Comparison of ENCODE assay signal across 9 cellular contexts in genomic region chr17:21213005-21213404, GRCh38. TPM values are rescaled to one million over a fixed set of nuclear protein-coding genes. Genes with fewer than 3 reads are reported as not detected.
DNase-seq lines count a peak whose midpoint lies in the region; ATAC-seq and TF ChIP-seq lines count a peak whose summit lies in the region.
"Had no signal": no experiment of that assay in that cellular context is flagged by ENCODE, and none has a peak within 500 bp of the region (broad histone marks: within the 10 kb centered on the region; RNA-seq: fewer than 3 reads in every experiment).

No MANE protein-coding gene starts in this region.

- no peak for DNase-seq in Caco-2
- DNase-seq in PC-9: no peak
- no peak for DNase-seq in epithelial cell of esophagus (ENCODE audit: low read depth)
- no peak for DNase-seq in osteoblast (ENCODE audit: insufficient read length, low spot score, missing footprints)
- DNase-seq in cerebellar cortex (ENCODE audit: low spot score): no peak
- DNase-seq in HuH-7 (ENCODE audit: low spot score): no peak
- DNase-seq: T1000 had no signal

- no peaks in the 10 kb centered on the region for H3K27me3 Mint-ChIP-seq in Caco-2 (ENCODE audit: insufficient read depth, unreplicated experiment)

- no peaks in the 10 kb centered on the region for H3K9me2 ChIP-seq in PC-9 (ENCODE audit: insufficient read depth)

- no peaks in the 10 kb centered on the region for H3K9me3 ChIP-seq in Caco-2
- H3K9me3 ChIP-seq in PC-9 (ENCODE audit: insufficient read depth, low read depth): no peaks in the 10 kb centered on the region
- H3K9me3 ChIP-seq in osteoblast (ENCODE audit: low read depth, low read length): no peaks in the 10 kb centered on the region

- peaks cover 29% of the 10 kb centered on the region for H3K4me1 Mint-ChIP-seq in Caco-2 (ENCODE audit: low read depth, unreplicated experiment)

- H3K4me3 ChIP-seq in Caco-2 (ENCODE audit: low read depth, low read length) (peak overlapping the region; percentile 89), PC-9 (peak overlapping the region; percentile 97), epithelial cell of esophagus (ENCODE audit: low read length) (peak overlapping the region; percentile 81), osteoblast (ENCODE audit: insufficient read depth, low read length) (peak overlapping the region; percentile 97)

- H3F3A ChIP-seq in PC-9 (ENCODE audit: insufficient read depth, low read depth): 0 out of 2 replicates have a peak, but pooled peaks cover 8% of the 10 kb centered on the region

- no peak for ATAC-seq in HG03135 (IDR thresholded peaks at IDR 0.05; ENCODE audit: unreplicated experiment)
- ATAC-seq in GM19397 (IDR thresholded peaks at IDR 0.05; ENCODE audit: unreplicated experiment): no peak

- H4K20me1 ChIP-seq in PC-9 (ENCODE audit: insufficient read depth) (peaks cover 52% of the 10 kb centered on the region), osteoblast (ENCODE audit: insufficient read depth, low read length) (peaks cover 40% of the 10 kb centered on the region)

- H3K79me2 ChIP-seq in PC-9 (ENCODE audit: low read depth) (peaks cover 84% of the 10 kb centered on the region), osteoblast (ENCODE audit: insufficient read depth, low read length) (peaks cover 82% of the 10 kb centered on the region)

- POLR2A ChIA-PET in Caco-2 (lab: Charles Lee): interaction anchor here (0.7 to 1.9 kb wide), 4 partner anchors 18 to 170 kb away, joined by 3 to 9 read pairs (median 4); partner anchors contain the start of gene USP22
- POLR2A ChIA-PET in PC-9 (lab: Charles Lee; ENCODE audit: unreplicated experiment): interaction anchor here (0.7 kb wide), 1 partner anchor 56 kb away, joined by 3 read pairs; no protein-coding TSS in a partner anchor

- no peaks in the 10 kb centered on the region for H3K9me3 Mint-ChIP-seq in Caco-2 (ENCODE audit: unreplicated experiment)

- CTCF ChIA-PET in Caco-2 (lab: Charles Lee): interaction anchor here (0.9 to 1.5 kb wide), 4 partner anchors 18 to 113 kb away, joined by 3 to 8 read pairs (median 6); no protein-coding TSS in a partner anchor
- CTCF ChIA-PET in PC-9 (lab: Charles Lee): interaction anchor here (0.6 kb wide), 2 partner anchors 191 to 274 kb away, joined by 3 read pairs; no protein-coding TSS in a partner anchor

- H2AFZ ChIP-seq in PC-9 (peak overlapping the region; percentile 82; the same call in 1 of the 2 replicates), osteoblast (ENCODE audit: low read length) (no peak overlapping the region)

- H3K4me2 ChIP-seq in PC-9 (peak overlapping the region; percentile 98), osteoblast (ENCODE audit: insufficient read depth, low read length) (peak overlapping the region; percentile 89)

- no peak overlapping the region for H3K27ac ChIP-seq in PC-9
- H3K27ac ChIP-seq in osteoblast (ENCODE audit: low read depth, low read length): peak overlapping the region; percentile 89

- H3K4me1 ChIP-seq in Caco-2: peaks cover 21% of the 10 kb centered on the region; the same call in 1 of the 2 replicates
- H3K4me1 ChIP-seq in PC-9 (replicated peaks; ENCODE audit: insufficient read depth): peaks cover 32% of the 10 kb centered on the region
- H3K4me1 ChIP-seq in osteoblast (ENCODE audit: insufficient read depth, low read length): peaks cover 27% of the 10 kb centered on the region

- H3K4me3 Mint-ChIP-seq in Caco-2 (ENCODE audit: unreplicated experiment): peak overlapping the region; percentile 96

- TF ChIP-seq CTCF in Caco-2 (IDR thresholded peaks at IDR 0.05; ENCODE audit: insufficient read depth in 1 of 2, low read depth in 1 of 2, low read length in 1 of 2, severe bottlenecking in 1 of 2, unreplicated experiment in 1 of 2) (no peak), PC-9 (conservative IDR thresholded peaks at IDR 0.05) (no peak), epithelial cell of esophagus (IDR thresholded peaks at IDR 0.05; ENCODE audit: insufficient read depth, low read depth, low read length, missing control alignments) (no peak), osteoblast (IDR thresholded peaks at IDR 0.05; ENCODE audit: extremely low read depth, low read depth, low read length) (no peak)

- H3K36me3 Mint-ChIP-seq in Caco-2 (ENCODE audit: insufficient read depth, unreplicated experiment): peaks cover 32% of the 10 kb centered on the region

- H3K36me3 ChIP-seq in Caco-2 (ENCODE audit: control insufficient read depth, insufficient read depth, low read length): peaks cover 1% of the 10 kb centered on the region
- 0 out of 2 replicates have a peak, but pooled peaks cover 4% of the 10 kb centered on the region for H3K36me3 ChIP-seq in PC-9 (ENCODE audit: low read depth)
- H3K36me3 ChIP-seq in osteoblast (ENCODE audit: insufficient read depth, low read length): peaks cover 27% of the 10 kb centered on the region

- BruUV-seq in Caco-2 (replicated peaks; lab: Mats Ljungman, UMichigan) (TSS peak; percentile 43), PC-9 (replicated peaks; lab: Mats Ljungman, UMichigan) (TSS peak; percentile 29)

- H3K27me3 ChIP-seq in Caco-2 (replicated peaks; ENCODE audit: control insufficient read depth, insufficient read depth, low read length) (no peaks in the 10 kb centered on the region), PC-9 (ENCODE audit: insufficient read depth, low read depth) (no peaks in the 10 kb centered on the region), osteoblast (ENCODE audit: insufficient read depth, low read length) (no peaks in the 10 kb centered on the region)

- intact Hi-C loops in Caco-2 (cut with micrococcal nuclease; ENCODE audit: unreplicated experiment) (no loop called here), PC-9 (cut with micrococcal nuclease; ENCODE audit: unreplicated experiment) (loop anchor here (10.0 kb wide), 1 partner anchor 192 kb away; no protein-coding TSS in a partner anchor)

- peak overlapping the region; percentile 98 for H3K27ac Mint-ChIP-seq in Caco-2 (ENCODE audit: unreplicated experiment)

RNA-seq across cellular contexts. Expression of gene TMEM11, which starts 1.0 kb away (rescaled TPM):
- 39.1 and 40.7 TPM in 2 replicates for total RNA-seq in Caco-2 (2022)
- total RNA-seq in PC-9 (2021): 34.2 and 37.6 TPM in 2 replicates
- total RNA-seq in osteoblast: 12.1 and 18.1 TPM in 2 replicates

RNA-seq across cellular contexts. Expression of gene NATD1, which starts 40.2 kb away (rescaled TPM):
- total RNA-seq in Caco-2 (2022) (14.4 and 18.4 TPM in 2 replicates), PC-9 (2021) (5.3 and 5.4 TPM in 2 replicates), osteoblast (13.0 and 15.2 TPM in 2 replicates)
